ENCODE assay signal across 16 cellular contexts in the genomic region with DNA sequence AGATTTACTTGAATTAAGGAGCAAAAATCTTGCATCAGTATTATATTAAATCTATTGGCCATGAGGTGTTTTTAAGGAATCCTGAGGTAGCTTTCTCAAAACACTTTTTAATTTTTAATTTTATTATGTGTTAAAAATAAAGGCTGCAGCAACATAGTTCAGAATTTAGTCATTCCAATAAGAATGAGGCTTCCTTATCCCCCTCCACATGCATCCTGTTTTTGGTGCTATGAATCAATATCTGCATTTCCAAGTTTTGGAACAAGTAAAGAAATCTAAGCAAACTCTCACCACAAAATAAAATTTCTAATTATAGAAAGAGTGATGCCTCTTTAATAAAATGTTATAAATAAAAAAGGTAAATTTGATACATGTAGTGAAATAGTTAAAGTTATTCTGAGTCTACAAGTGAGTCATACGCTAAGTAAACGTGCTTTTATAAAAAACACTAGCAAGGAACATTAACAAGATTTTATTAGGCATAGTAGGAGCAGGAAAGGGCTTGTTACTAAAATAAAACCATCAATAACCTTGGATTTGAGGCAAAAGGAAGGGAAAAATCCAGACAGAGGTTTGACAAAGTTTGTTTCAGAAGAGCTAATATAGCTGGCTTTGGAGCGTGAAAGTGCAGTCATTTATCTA.
"Had no signal": no experiment of that assay in that cellular context is flagged by ENCODE, and none has a peak within 500 bp of the region (broad histone marks: within the 10 kb centered on the region; RNA-seq: fewer than 3 reads in every experiment).

No MANE protein-coding gene starts in this region.

- H3K4me3 Mint-ChIP-seq: activated CD4-positive, alpha-beta T cell treated with anti-CD3 and anti-CD28 coated beads, Interleukin-2, amount 10 ng/mL, durations not matched to agents 24 days and 14 days; activated naive CD8-positive, alpha-beta T cell treated with anti-CD3 and anti-CD28 coated beads, Interleukin-2, amount 10 ng/mL, durations not matched to agents 7 days and 5 days; activated T-helper 1 cell treated with anti-CD3 and anti-CD28 coated beads, Interleukin-12 subunit alpha, Interleukin-12 subunit beta, Interleukin-2, Interleukin-4 antibody, amounts not matched to agents 30 ng/mL and 10 ng/mL and 1 ng/mL, durations not matched to agents 14 hours and 24 hours and 36 hours; effector memory CD8-positive, alpha-beta T cell; naive thymus-derived CD4-positive, alpha-beta T cell; stimulated activated memory B cell treated with anti-CD40 and anti-IgM and Interleukin-4, amounts not matched to agents 10 μg/mL and 1 μg/mL and 100 μg/mL, for 72 hours had no signal

- H3K27me3 Mint-ChIP-seq: activated CD4-positive, alpha-beta T cell treated with anti-CD3 and anti-CD28 coated beads, Interleukin-2, amount 10 ng/mL, durations not matched to agents 24 days and 14 days; activated naive CD8-positive, alpha-beta T cell treated with anti-CD3 and anti-CD28 coated beads, Interleukin-2, amount 10 ng/mL, durations not matched to agents 7 days and 5 days; effector memory CD8-positive, alpha-beta T cell; naive thymus-derived CD4-positive, alpha-beta T cell; stimulated activated memory B cell treated with anti-CD40 and anti-IgM and Interleukin-4, amounts not matched to agents 10 μg/mL and 1 μg/mL and 100 μg/mL, for 72 hours had no signal

- H3K9me3 ChIP-seq: uterus had no signal

- H3K27ac ChIP-seq: breast epithelium, parathyroid adenoma, uterus had no signal

- H3K79me2 ChIP-seq: parathyroid adenoma had no signal

- ATAC-seq: effector memory CD8-positive, alpha-beta T cell; left lobe of liver; naive thymus-derived CD4-positive, alpha-beta T cell; stimulated activated memory B cell treated with anti-CD40 and anti-IgM and Interleukin-4, amounts not matched to agents 10 μg/mL and 1 μg/mL and 100 μg/mL, for 72 hours had no signal

- H3K4me1 ChIP-seq: breast epithelium, parathyroid adenoma, uterus had no signal

- H3K4me3 ChIP-seq: breast epithelium, uterus had no signal

- H3K36me3 Mint-ChIP-seq: activated naive CD8-positive, alpha-beta T cell treated with anti-CD3 and anti-CD28 coated beads, Interleukin-2, amount 10 ng/mL, durations not matched to agents 7 days and 5 days; naive thymus-derived CD4-positive, alpha-beta T cell; stimulated activated memory B cell treated with anti-CD40 and anti-IgM and Interleukin-4, amounts not matched to agents 10 μg/mL and 1 μg/mL and 100 μg/mL, for 72 hours had no signal

- H3K9ac ChIP-seq: parathyroid adenoma had no signal

- H3K4me1 Mint-ChIP-seq: activated CD4-positive, alpha-beta T cell treated with anti-CD3 and anti-CD28 coated beads, Interleukin-2, amount 10 ng/mL, durations not matched to agents 24 days and 14 days; activated naive CD8-positive, alpha-beta T cell treated with anti-CD3 and anti-CD28 coated beads, Interleukin-2, amount 10 ng/mL, durations not matched to agents 7 days and 5 days; naive thymus-derived CD4-positive, alpha-beta T cell; stimulated activated memory B cell treated with anti-CD40 and anti-IgM and Interleukin-4, amounts not matched to agents 10 μg/mL and 1 μg/mL and 100 μg/mL, for 72 hours had no signal

- H3K27me3 ChIP-seq: breast epithelium, uterus had no signal

- H2AFZ ChIP-seq: parathyroid adenoma had no signal

- H3K36me3 ChIP-seq: breast epithelium, uterus had no signal

- H3K9me3 Mint-ChIP-seq: activated CD4-positive, alpha-beta T cell treated with anti-CD3 and anti-CD28 coated beads, Interleukin-2, amount 10 ng/mL, durations not matched to agents 24 days and 14 days; activated naive CD8-positive, alpha-beta T cell treated with anti-CD3 and anti-CD28 coated beads, Interleukin-2, amount 10 ng/mL, durations not matched to agents 7 days and 5 days; activated T-helper 1 cell treated with anti-CD3 and anti-CD28 coated beads, Interleukin-12 subunit alpha, Interleukin-12 subunit beta, Interleukin-2, Interleukin-4 antibody, amounts not matched to agents 30 ng/mL and 10 ng/mL and 1 ng/mL, durations not matched to agents 14 hours and 24 hours and 36 hours; effector memory CD8-positive, alpha-beta T cell; stimulated activated memory B cell treated with anti-CD40 and anti-IgM and Interleukin-4, amounts not matched to agents 10 μg/mL and 1 μg/mL and 100 μg/mL, for 72 hours had no signal

- DNase-seq: activated CD4-positive, alpha-beta T cell treated with anti-CD3 and anti-CD28 coated beads, Interleukin-2, amount 10 ng/mL, durations not matched to agents 24 days and 14 days; activated CD4-positive, CD25-positive, alpha-beta regulatory T cell; activated naive CD8-positive, alpha-beta T cell treated with anti-CD3 and anti-CD28 coated beads, Interleukin-2, amount 10 ng/mL, durations not matched to agents 7 days and 5 days; anterior cingulate cortex; dermis blood vessel endothelial cell; effector memory CD8-positive, alpha-beta T cell; erythroblast; islet precursor cell; naive thymus-derived CD4-positive, alpha-beta T cell; stimulated activated CD4-positive, alpha-beta T cell treated with anti-CD3 and anti-CD28 coated beads, Interleukin-2, amount 100 ng/mL, for 48 hours; uterus had no signal

- H3K27ac Mint-ChIP-seq: activated CD4-positive, alpha-beta T cell treated with anti-CD3 and anti-CD28 coated beads, Interleukin-2, amount 10 ng/mL, durations not matched to agents 24 days and 14 days; activated naive CD8-positive, alpha-beta T cell treated with anti-CD3 and anti-CD28 coated beads, Interleukin-2, amount 10 ng/mL, durations not matched to agents 7 days and 5 days; activated T-helper 1 cell treated with anti-CD3 and anti-CD28 coated beads, Interleukin-12 subunit alpha, Interleukin-12 subunit beta, Interleukin-2, Interleukin-4 antibody, amounts not matched to agents 30 ng/mL and 10 ng/mL and 1 ng/mL, durations not matched to agents 14 hours and 24 hours and 36 hours; effector memory CD8-positive, alpha-beta T cell; naive thymus-derived CD4-positive, alpha-beta T cell; stimulated activated memory B cell treated with anti-CD40 and anti-IgM and Interleukin-4, amounts not matched to agents 10 μg/mL and 1 μg/mL and 100 μg/mL, for 72 hours had no signal
